In genomic region chr7:157651366-157652160, GRCh38 we compare ENCODE assay signal across 18 cellular contexts.
"Had no signal": no experiment of that assay in that cellular context is flagged by ENCODE, and none has a peak within 500 bp of the region (broad histone marks: within the 10 kb centered on the region; RNA-seq: fewer than 3 reads in every experiment).

No MANE protein-coding gene starts in this region.

- H3K9me3 Mint-ChIP-seq: naive thymus-derived CD4-positive, alpha-beta T cell; stimulated activated naive CD8-positive, alpha-beta T cell treated with anti-CD3 and anti-CD28 coated beads, Interleukin-15, Interleukin-2, amounts not matched to agents 100 ng/mL and 50 ng/mL, for 24 hours had no signal

- H3K4me1 ChIP-seq: esophagus squamous epithelium, parathyroid adenoma, psoas muscle, right lobe of liver, tibial artery had no signal

- DNase-seq: effector memory CD4-positive, alpha-beta T cell; esophagus squamous epithelium; foreskin fibroblast; kidney glomerular epithelial cell; mesendoderm; naive thymus-derived CD4-positive, alpha-beta T cell; occipital lobe; psoas muscle; retina; right lobe of liver; stimulated activated CD4-positive, alpha-beta T cell treated with anti-CD3 and anti-CD28 coated beads, Interleukin-15, amount 100 ng/mL, for 24 hours; stimulated activated CD4-positive, alpha-beta T cell treated with anti-CD3 and anti-CD28 coated beads, Interleukin-1b, Interleukin-23, amount 100 ng/mL, for 48 hours; stimulated activated CD4-positive, alpha-beta T cell treated with anti-CD3 and anti-CD28 coated beads, Interleukin-4, amount 100 ng/mL, for 24 hours had no signal

- H3K4me3 ChIP-seq: esophagus squamous epithelium, hepatocyte, psoas muscle, right lobe of liver, tibial artery had no signal

- H3K27ac Mint-ChIP-seq: naive thymus-derived CD4-positive, alpha-beta T cell; stimulated activated memory B cell treated with anti-CD40 and anti-IgM and Interleukin-4, amounts not matched to agents 10 μg/mL and 1 μg/mL and 100 μg/mL, for 72 hours; stimulated activated naive CD8-positive, alpha-beta T cell treated with anti-CD3 and anti-CD28 coated beads, Interleukin-15, Interleukin-2, amounts not matched to agents 100 ng/mL and 50 ng/mL, for 24 hours had no signal

- H3K9me3 ChIP-seq: esophagus squamous epithelium, psoas muscle, right lobe of liver had no signal

- H3K27me3 ChIP-seq: esophagus squamous epithelium, hepatocyte, right lobe of liver, tibial artery had no signal

- H3K9ac ChIP-seq: parathyroid adenoma had no signal

- ATAC-seq: psoas muscle, right lobe of liver had no signal

- H3K4me1 Mint-ChIP-seq: stimulated activated memory B cell treated with anti-CD40 and anti-IgM and Interleukin-4, amounts not matched to agents 10 μg/mL and 1 μg/mL and 100 μg/mL, for 72 hours had no signal

- H3K36me3 ChIP-seq: esophagus squamous epithelium, right lobe of liver, tibial artery had no signal

- H2AFZ ChIP-seq: hepatocyte, parathyroid adenoma had no signal

- H3K4me2 ChIP-seq: hepatocyte had no signal

- H3K79me2 ChIP-seq: hepatocyte, parathyroid adenoma had no signal

- H3K27ac ChIP-seq: esophagus squamous epithelium, hepatocyte, parathyroid adenoma, psoas muscle, right lobe of liver, tibial artery had no signal

- H3K4me3 Mint-ChIP-seq: naive thymus-derived CD4-positive, alpha-beta T cell; stimulated activated memory B cell treated with anti-CD40 and anti-IgM and Interleukin-4, amounts not matched to agents 10 μg/mL and 1 μg/mL and 100 μg/mL, for 72 hours; stimulated activated naive CD8-positive, alpha-beta T cell treated with anti-CD3 and anti-CD28 coated beads, Interleukin-15, Interleukin-2, amounts not matched to agents 100 ng/mL and 50 ng/mL, for 24 hours had no signal

- H3K36me3 Mint-ChIP-seq: naive thymus-derived CD4-positive, alpha-beta T cell; stimulated activated memory B cell treated with anti-CD40 and anti-IgM and Interleukin-4, amounts not matched to agents 10 μg/mL and 1 μg/mL and 100 μg/mL, for 72 hours had no signal

- H3K27me3 Mint-ChIP-seq: naive thymus-derived CD4-positive, alpha-beta T cell; stimulated activated memory B cell treated with anti-CD40 and anti-IgM and Interleukin-4, amounts not matched to agents 10 μg/mL and 1 μg/mL and 100 μg/mL, for 72 hours; stimulated activated naive CD8-positive, alpha-beta T cell treated with anti-CD3 and anti-CD28 coated beads, Interleukin-15, Interleukin-2, amounts not matched to agents 100 ng/mL and 50 ng/mL, for 24 hours had no signal
